ENCODE assay signal across 8 cellular contexts in genomic region chr20:63553933-63554290, GRCh38. TPM values are rescaled to one million over a fixed set of nuclear protein-coding genes. Genes with fewer than 3 reads are reported as not detected.
DNase-seq lines count a peak whose midpoint lies in the region; ATAC-seq and TF ChIP-seq lines count a peak whose summit lies in the region.

TSS of gene FNDC11 (plus strand) at chr20:63554159. CDS start at chr20:63555664, 1,505 bp downstream.

- H3K36me3 ChIP-seq in Karpas-422 (ENCODE audit: insufficient read depth, low read length): no peaks in the 10 kb centered on the region
- peaks cover 8% of the 10 kb centered on the region for H3K36me3 ChIP-seq in left ventricle myocardium inferior

- H3K27ac ChIP-seq in Karpas-422 (ENCODE audit: low read length) (peak within 1 kb of the TSS; percentile 83), left ventricle myocardium inferior (replicated peaks) (no peak within 1 kb of the TSS), skin epidermis (peak within 1 kb of the TSS in 17 of 21 experiments; percentile 18 to 79 (median 62))

- no peak for TF ChIP-seq CTCF in left ventricle myocardium inferior (IDR thresholded peaks at IDR 0.05; ENCODE audit: borderline replicate concordance)

- H3K4me1 ChIP-seq in Karpas-422 (ENCODE audit: low read length): peaks cover 44% of the 10 kb centered on the region
- H3K4me1 ChIP-seq in left ventricle myocardium inferior: peaks cover 14% of the 10 kb centered on the region

- peak; percentile 84 for DNase-seq in activated effector memory CD4-positive, alpha-beta T cell treated with anti-CD3 and anti-CD28 coated beads, Interleukin-2, amount 50 U/mL, for 16 hours
- DNase-seq in activated effector memory CD4-positive, alpha-beta T cell treated with Interleukin-2 at 50 U/mL for 16 hours: no peak
- DNase-seq in Karpas-422: peak; percentile 73
- DNase-seq in activated gamma-delta T cell (lab: John Stamatoyannopoulos, UW): peak; percentile 51
- DNase-seq in left ventricle myocardium inferior: no peak
- no peak for DNase-seq in ureter (ENCODE audit: low spot score)

- no peak within 1 kb of the TSS for H2AFZ ChIP-seq in Karpas-422 (ENCODE audit: low read length)

- H3K9ac ChIP-seq in Karpas-422 (ENCODE audit: low read length): peak within 1 kb of the TSS; percentile 55

- H4K20me1 ChIP-seq in Karpas-422 (ENCODE audit: insufficient read depth, low read depth, low read length): peaks cover 16% of the 10 kb centered on the region; the same call in 1 of the 2 replicates

- H3K9me3 ChIP-seq in Karpas-422 (ENCODE audit: low read length): no peaks in the 10 kb centered on the region
- H3K9me3 ChIP-seq in left ventricle myocardium inferior (replicated peaks): no peaks in the 10 kb centered on the region

- H3K27me3 ChIP-seq in Karpas-422 (ENCODE audit: low read length): no peaks in the 10 kb centered on the region
- H3K27me3 ChIP-seq in left ventricle myocardium inferior (ENCODE audit: low read depth): peaks cover 38% of the 10 kb centered on the region

- intact Hi-C loops in left ventricle myocardium inferior (cut with micrococcal nuclease): no loop called here

- peak within 1 kb of the TSS; percentile 60 for H3K4me3 ChIP-seq in Karpas-422 (ENCODE audit: low read length)
- H3K4me3 ChIP-seq in left ventricle myocardium inferior: peak within 1 kb of the TSS; percentile 72
- H3K4me3 ChIP-seq in skin epidermis: peak within 1 kb of the TSS; percentile 38 to 57 (median 46)

- H3K4me2 ChIP-seq in Karpas-422 (ENCODE audit: low read depth, low read length, poor library complexity, severe bottlenecking): peak within 1 kb of the TSS; percentile 71

- H3K9me2 ChIP-seq in Karpas-422 (replicated peaks; ENCODE audit: insufficient read depth, low read length): no peaks in the 10 kb centered on the region

- H3K79me2 ChIP-seq in Karpas-422 (ENCODE audit: low read length): no peaks in the 10 kb centered on the region

- no peak for ATAC-seq in GM18511 (IDR thresholded peaks at IDR 0.05; ENCODE audit: unreplicated experiment)

RNA-seq across cellular contexts. Expression of gene FNDC11, which starts in this region (rescaled TPM):
- total RNA-seq in Karpas-422 (2014; rRNA removed; shearing (Covaris generic); ENCODE audit: low replicate concordance): 0.48 and 1.6 TPM in 2 replicates
- total RNA-seq in left ventricle myocardium inferior (0.14 TPM), ureter (1.6 TPM)

Comparison
In these comparisons a context has a peak if more than half of its experiments do, and no peak if none do; other contexts are left out.
1. DNase-seq: peak in activated effector memory CD4-positive, alpha-beta T cell treated with anti-CD3 and anti-CD28 coated beads, Interleukin-2, amount 50 U/mL, for 16 hours (single experiment), Karpas-422 (single experiment) and activated gamma-delta T cell (single experiment); none in activated effector memory CD4-positive, alpha-beta T cell treated with Interleukin-2 at 50 U/mL for 16 hours (single experiment), left ventricle myocardium inferior (single experiment) and ureter (single experiment).
2. Peak in every context shown above with its lines, with median percentiles within 50 percentile points of each other: H3K4me3 ChIP-seq.